ENCODE assay signal across 19 cellular contexts in the genomic region with DNA sequence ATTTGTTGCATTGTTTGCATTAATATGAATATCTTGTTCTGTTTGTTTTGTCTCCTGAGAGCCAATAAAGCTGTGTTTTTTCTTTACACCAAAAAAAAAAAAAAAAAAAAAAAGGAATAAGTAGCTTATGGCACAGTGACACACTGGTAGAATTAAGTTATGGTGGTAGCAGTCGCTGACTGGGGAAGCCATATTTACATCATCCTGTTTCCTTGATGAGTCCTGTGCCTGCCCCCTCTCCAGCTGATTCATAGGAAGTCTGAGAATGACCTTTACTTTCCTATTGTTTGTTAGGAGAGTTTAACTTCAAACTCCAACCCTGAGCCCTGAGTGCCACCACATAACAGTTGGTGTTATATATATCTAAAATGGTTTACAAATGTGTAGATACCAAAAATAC.
DNase-seq lines count a peak whose midpoint lies in the region; FAIRE-seq and TF ChIP-seq lines count a peak whose summit lies in the region.
"Had no signal": no experiment of that assay in that cellular context is flagged by ENCODE, and none has a peak within 500 bp of the region (broad histone marks: within the 10 kb centered on the region; RNA-seq: fewer than 3 reads in every experiment).

No MANE protein-coding gene starts in this region.

- WGBS in suprapubic skin: 77% methylated on average over 1 of the region's 1 CpG

- TF ChIP-seq POLR2A in suprapubic skin (IDR thresholded peaks at IDR 0.05): no peak
- TF ChIP-seq POLR2A in uterus (IDR thresholded peaks at IDR 0.05): no peak

- TF ChIP-seq EP300 in suprapubic skin (IDR thresholded peaks at IDR 0.05): no peak

- DNase-seq in AG08395 (ENCODE audit: low spot score) (peak; percentile 25), HT1080 (ENCODE audit: low read depth) (peak; percentile 30), dermis blood vessel endothelial cell (peak; percentile 89), left kidney (ENCODE audit: low read depth, low spot score) (peak; percentile 8), amniotic stem cell (lab: John Stamatoyannopoulos, UW) (no peak), urothelium cell line (ENCODE audit: low spot score) (no peak), suprapubic skin (ENCODE audit: low spot score in 2 of 2) (no peak), uterus (no peak)
- DNase-seq: activated CD8-positive, alpha-beta T cell treated with anti-CD3 and anti-CD28 coated beads for 36 hours; activated T-cell treated with anti-CD3 and anti-CD28 coated beads, Interleukin-2, amount 50 U/mL, for 72 hours; KG1; NCI-H1092 treated with DMSO at 0.1 percent for 48 hours; NCI-H526; stimulated activated CD4-positive, alpha-beta T cell treated with anti-CD3 and anti-CD28 coated beads, Interleukin-1b, Interleukin-23, amount 100 ng/mL, for 48 hours; stimulated activated naive CD8-positive, alpha-beta T cell treated with anti-CD3 and anti-CD28 coated beads, Interleukin-15, amount 100 ng/mL, for 72 hours; T-helper 2 cell had no signal

- TF ChIP-seq CTCF in suprapubic skin (IDR thresholded peaks at IDR 0.05) (no peak), uterus (IDR thresholded peaks at IDR 0.05) (no peak)

- H3K4me1 ChIP-seq in suprapubic skin (peaks cover under 1% of the 10 kb centered on the region), uterus (no peaks in the 10 kb centered on the region)
- H3K4me1 ChIP-seq: breast epithelium had no signal

- H3K4me3 ChIP-seq in suprapubic skin: no peak overlapping the region
- no peak overlapping the region for H3K4me3 ChIP-seq in uterus
- H3K4me3 ChIP-seq: breast epithelium, HAP-1 had no signal

- H3K27me3 ChIP-seq in suprapubic skin (no peaks in the 10 kb centered on the region), uterus (no peaks in the 10 kb centered on the region)
- H3K27me3 ChIP-seq: breast epithelium had no signal

- H3K27ac ChIP-seq in suprapubic skin (no peak overlapping the region), uterus (no peak overlapping the region)
- H3K27ac ChIP-seq: breast epithelium, HL-60 had no signal

- intact Hi-C loops in uterus (cut with DNase I; ENCODE audit: low total_unique reads): no loop called here

- H3K9me3 ChIP-seq in suprapubic skin (no peaks in the 10 kb centered on the region), uterus (no peaks in the 10 kb centered on the region)
- H3K9me3 ChIP-seq: breast epithelium, HAP-1 had no signal

- FAIRE-seq in urothelium cell line (lab: Jason Lieb, UNC): no peak

- H3K36me3 ChIP-seq in suprapubic skin (peaks cover 23% of the 10 kb centered on the region), uterus (no peaks in the 10 kb centered on the region)
- H3K36me3 ChIP-seq: breast epithelium, HAP-1 had no signal

Comparison
In these comparisons a context has a peak if more than half of its experiments do, and no peak if none do; other contexts are left out.
1. DNase-seq: peak in AG08395 (single experiment), HT1080 (single experiment), dermis blood vessel endothelial cell (single experiment) and left kidney (single experiment); none in amniotic stem cell (single experiment), urothelium cell line (single experiment), suprapubic skin (0 of 2) and uterus (0 of 2).